In the genomic region with DNA sequence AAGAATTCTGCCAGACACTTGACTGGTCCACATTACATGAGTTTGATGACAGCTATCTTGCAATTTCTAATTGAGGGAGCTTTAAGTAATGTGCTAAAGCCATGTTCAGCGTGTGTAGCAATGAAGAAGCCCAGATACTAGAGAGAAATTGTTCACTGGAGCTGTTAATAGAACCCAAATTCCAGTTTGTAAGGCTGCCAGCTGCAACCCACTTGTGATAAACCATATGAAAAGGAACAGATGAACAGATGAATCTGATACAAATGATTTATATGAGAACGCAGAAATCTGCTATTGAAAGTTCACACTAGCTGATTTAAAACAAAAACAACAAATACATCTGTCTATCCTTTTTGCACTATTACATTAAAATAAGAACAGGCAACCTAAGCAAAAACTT, we compare ENCODE assay signal across 2 cellular contexts.
TF ChIP-seq lines count a peak whose summit lies in the region.

No MANE protein-coding gene starts in this region.

TF ChIP-seq in A549, 52 proteins besides CTCF, POLR2A, EP300 and RAD21:
- TF ChIP-seq FOSL2 (IDR thresholded peaks at IDR 0.05) (no peak), FOSL2 (CRISPR knock-in tag; IDR thresholded peaks at IDR 0.05) (no peak), RCOR1 (IDR thresholded peaks at IDR 0.05; ENCODE audit: low read depth, low read length) (no peak), FOSB (CRISPR knock-in tag; IDR thresholded peaks at IDR 0.05) (no peak), ESRRA (IDR thresholded peaks at IDR 0.05; ENCODE audit: borderline replicate concordance, low read length) (no peak), NPAS2 (CRISPR knock-in tag; IDR thresholded peaks at IDR 0.05; ENCODE audit: borderline replicate concordance) (no peak), ZFP36 (IDR thresholded peaks at IDR 0.05; ENCODE audit: borderline replicate concordance, partially characterized antibody) (no peak), ZSCAN20 (CRISPR knock-in tag; IDR thresholded peaks at IDR 0.05) (no peak)

TF ChIP-seq in GM12878, 131 proteins besides CTCF, POLR2A, EP300 and RAD21:
- TF ChIP-seq BRCA1 (IDR thresholded peaks at IDR 0.05; ENCODE audit: low read depth, low read length) (no peak), DPF2 (IDR thresholded peaks at IDR 0.05) (no peak), NFXL1 (IDR thresholded peaks at IDR 0.05; ENCODE audit: borderline replicate concordance) (peak; percentile 69), EGR1 (IDR thresholded peaks at IDR 0.05; ENCODE audit: borderline replicate concordance in 1 of 2, low read depth in 2 of 2, low read length in 2 of 2) (no peak), ETV6 (conservative IDR thresholded peaks at IDR 0.05 in 1 of 2, IDR thresholded peaks at IDR 0.05 in 1 of 2; ENCODE audit: borderline replicate concordance in 1 of 2, low read depth in 1 of 2) (peak in 1 of 2 experiments; percentile 68; a peak in 1 of 4 replicates)
- TF ChIP-seq, protein P1, sequence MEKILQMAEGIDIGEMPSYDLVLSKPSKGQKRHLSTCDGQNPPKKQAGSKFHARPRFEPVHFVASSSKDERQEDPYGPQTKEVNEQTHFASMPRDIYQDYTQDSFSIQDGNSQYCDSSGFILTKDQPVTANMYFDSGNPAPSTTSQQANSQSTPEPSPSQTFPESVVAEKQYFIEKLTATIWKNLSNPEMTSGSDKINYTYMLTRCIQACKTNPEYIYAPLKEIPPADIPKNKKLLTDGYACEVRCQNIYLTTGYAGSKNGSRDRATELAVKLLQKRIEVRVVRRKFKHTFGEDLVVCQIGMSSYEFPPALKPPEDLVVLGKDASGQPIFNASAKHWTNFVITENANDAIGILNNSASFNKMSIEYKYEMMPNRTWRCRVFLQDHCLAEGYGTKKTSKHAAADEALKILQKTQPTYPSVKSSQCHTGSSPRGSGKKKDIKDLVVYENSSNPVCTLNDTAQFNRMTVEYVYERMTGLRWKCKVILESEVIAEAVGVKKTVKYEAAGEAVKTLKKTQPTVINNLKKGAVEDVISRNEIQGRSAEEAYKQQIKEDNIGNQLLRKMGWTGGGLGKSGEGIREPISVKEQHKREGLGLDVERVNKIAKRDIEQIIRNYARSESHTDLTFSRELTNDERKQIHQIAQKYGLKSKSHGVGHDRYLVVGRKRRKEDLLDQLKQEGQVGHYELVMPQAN (conservative IDR thresholded peaks at IDR 0.05) = no peak
- TF ChIP-seq, protein P2, sequence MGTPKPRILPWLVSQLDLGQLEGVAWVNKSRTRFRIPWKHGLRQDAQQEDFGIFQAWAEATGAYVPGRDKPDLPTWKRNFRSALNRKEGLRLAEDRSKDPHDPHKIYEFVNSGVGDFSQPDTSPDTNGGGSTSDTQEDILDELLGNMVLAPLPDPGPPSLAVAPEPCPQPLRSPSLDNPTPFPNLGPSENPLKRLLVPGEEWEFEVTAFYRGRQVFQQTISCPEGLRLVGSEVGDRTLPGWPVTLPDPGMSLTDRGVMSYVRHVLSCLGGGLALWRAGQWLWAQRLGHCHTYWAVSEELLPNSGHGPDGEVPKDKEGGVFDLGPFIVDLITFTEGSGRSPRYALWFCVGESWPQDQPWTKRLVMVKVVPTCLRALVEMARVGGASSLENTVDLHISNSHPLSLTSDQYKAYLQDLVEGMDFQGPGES (IDR thresholded peaks at IDR 0.05) = no peak
- TF ChIP-seq, protein P3, sequence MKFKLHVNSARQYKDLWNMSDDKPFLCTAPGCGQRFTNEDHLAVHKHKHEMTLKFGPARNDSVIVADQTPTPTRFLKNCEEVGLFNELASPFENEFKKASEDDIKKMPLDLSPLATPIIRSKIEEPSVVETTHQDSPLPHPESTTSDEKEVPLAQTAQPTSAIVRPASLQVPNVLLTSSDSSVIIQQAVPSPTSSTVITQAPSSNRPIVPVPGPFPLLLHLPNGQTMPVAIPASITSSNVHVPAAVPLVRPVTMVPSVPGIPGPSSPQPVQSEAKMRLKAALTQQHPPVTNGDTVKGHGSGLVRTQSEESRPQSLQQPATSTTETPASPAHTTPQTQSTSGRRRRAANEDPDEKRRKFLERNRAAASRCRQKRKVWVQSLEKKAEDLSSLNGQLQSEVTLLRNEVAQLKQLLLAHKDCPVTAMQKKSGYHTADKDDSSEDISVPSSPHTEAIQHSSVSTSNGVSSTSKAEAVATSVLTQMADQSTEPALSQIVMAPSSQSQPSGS (IDR thresholded peaks at IDR 0.05; ENCODE audit: low read length) = no peak
